ENCODE assay signal across 26 cellular contexts in the genomic region with DNA sequence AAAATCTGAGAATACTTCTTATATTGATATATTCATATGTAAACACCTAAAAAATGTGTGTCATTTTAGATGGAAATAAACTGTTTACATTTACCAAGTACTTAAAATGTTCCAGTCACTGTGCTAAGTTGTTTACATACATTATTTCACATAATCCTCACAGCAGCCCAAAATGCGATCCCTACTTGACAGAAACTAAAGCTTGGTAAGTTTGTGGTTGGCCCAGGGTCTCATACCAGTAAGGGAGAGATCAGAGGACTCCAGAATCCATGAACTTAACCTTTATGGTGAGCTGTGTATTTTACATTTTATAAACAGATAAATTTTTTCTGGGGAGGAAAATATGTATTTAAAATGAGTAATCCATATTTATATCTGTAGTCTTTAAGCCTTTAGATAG. TPM values are rescaled to one million over a fixed set of nuclear protein-coding genes. Genes with fewer than 3 reads are reported as not detected.
DNase-seq lines count a peak whose midpoint lies in the region; ATAC-seq, FAIRE-seq and TF ChIP-seq lines count a peak whose summit lies in the region.
"Had no signal": no experiment of that assay in that cellular context is flagged by ENCODE, and none has a peak within 500 bp of the region (broad histone marks: within the 10 kb centered on the region; RNA-seq: fewer than 3 reads in every experiment).

No MANE protein-coding gene starts in this region.

- peaks cover 6 to 11% (median 11%) of the 10 kb centered on the region in 3 donors for H3K36me3 Mint-ChIP-seq in immature natural killer cell

- H3K4ac ChIP-seq in IMR-90 (ENCODE audit: low read depth, low read length) (peak overlapping the region; percentile 62; the same call in 1 of the 2 replicates), H1 (replicated peaks; ENCODE audit: insufficient read length, low read depth, low read length) (no peak overlapping the region)

- peak; percentile 7 for FAIRE-seq in H1 (lab: Jason Lieb, UNC)
- FAIRE-seq: A549, D721Med, GM12878, GM19239, H54 had no signal

- H2BK15ac ChIP-seq in IMR-90 (ENCODE audit: low read depth, low read length) (no peak overlapping the region; the same call in 2 of the 3 replicates), H1 (ENCODE audit: low read length) (no peak overlapping the region)

- POLR2A ChIA-PET in IMR-90 (lab: Charles Lee; ENCODE audit: unreplicated experiment) (interaction anchor here (0.8 kb wide), 1 partner anchor 146 kb away, joined by 3 read pairs; no protein-coding TSS in a partner anchor), H1 (lab: Charles Lee; ENCODE audit: partially characterized antibody) (no interaction called here)

- TF ChIP-seq POLR2A in IMR-90 (IDR thresholded peaks at IDR 0.05; ENCODE audit: low read depth, low read length): no peak
- TF ChIP-seq POLR2A in H1 (IDR thresholded peaks at IDR 0.05; ENCODE audit: control extremely low read depth in 1 of 2, low read depth in 2 of 2, low read length in 2 of 2): no peak

- H3K56ac ChIP-seq in IMR-90 (ENCODE audit: extremely low read depth, insufficient read depth, low read length) (no peak overlapping the region), H1 (replicated peaks; ENCODE audit: insufficient read length, low read depth, low read length) (no peak overlapping the region)

- H2BK5ac ChIP-seq in IMR-90 (ENCODE audit: low read depth, low read length, poor library complexity, severe bottlenecking) (peak overlapping the region; percentile 53), H1 (ENCODE audit: low read depth, low read length) (no peak overlapping the region)

- H3K4me1 Mint-ChIP-seq in immature natural killer cell: peaks cover 4 to 6% of the 10 kb centered on the region in 2 donors
- H3K4me1 Mint-ChIP-seq: CD14-positive monocyte had no signal

- H3K18ac ChIP-seq in IMR-90 (ENCODE audit: low read depth, low read length) (peak overlapping the region; percentile 57), H1 (ENCODE audit: extremely low read depth, low read length) (no peak overlapping the region)

- H2BK20ac ChIP-seq in IMR-90 (ENCODE audit: low read depth, low read length): 0 out of 2 replicates have a peak overlapping the region, but pooled peaks have one; percentile 51
- H2BK20ac ChIP-seq in H1 (ENCODE audit: low read length): no peak overlapping the region

- no peak overlapping the region for H2AFZ ChIP-seq in IMR-90 (replicated peaks; ENCODE audit: low read length, poor library complexity)
- no peak overlapping the region for H2AFZ ChIP-seq in H1 (ENCODE audit: low read length)
- H2AFZ ChIP-seq: GM23338 had no signal

- H3K23ac ChIP-seq in IMR-90 (ENCODE audit: low read depth, low read length) (peak overlapping the region; percentile 50; the same call in 1 of the 2 replicates), H1 (ENCODE audit: insufficient read length) (no peak overlapping the region)

- no peak for TF ChIP-seq RAD21 in IMR-90 (IDR thresholded peaks at IDR 0.05; ENCODE audit: low read length)
- no peak for TF ChIP-seq RAD21 in H1 (IDR thresholded peaks at IDR 0.05 in 1 of 2, conservative IDR thresholded peaks at IDR 0.05 in 1 of 2; ENCODE audit: low read depth in 2 of 2, low read length in 2 of 2)

- H3K4me1 ChIP-seq in IMR-90 (ENCODE audit: control insufficient read depth, insufficient read depth, low read length) (peaks cover 24% of the 10 kb centered on the region), H1 (replicated peaks in 1 of 4; ENCODE audit: control insufficient read depth in 3 of 4, insufficient read depth in 4 of 4, low read length in 3 of 4) (no peaks in the 10 kb centered on the region)
- H3K4me1 ChIP-seq: A549, BE2C, HAP-1 had no signal

- no peaks in the 10 kb centered on the region; the same call in 1 of the 2 replicates for H3K23me2 ChIP-seq in H1 (ENCODE audit: low read depth, low read length)

- intact Hi-C loops in IMR-90 (cut with micrococcal nuclease): loop anchor here (10.0 kb wide), 1 partner anchor 323 kb away; no protein-coding TSS in a partner anchor

- H3K36me3 ChIP-seq in IMR-90 (ENCODE audit: control insufficient read depth, insufficient read depth, low read length): no peaks in the 10 kb centered on the region
- no peaks in the 10 kb centered on the region for H3K36me3 ChIP-seq in H1 (ENCODE audit: control insufficient read depth in 2 of 4, insufficient read depth in 4 of 4, low read length in 3 of 4)
- H3K36me3 ChIP-seq: BE2C, HAP-1 had no signal

- H3K27me3 Mint-ChIP-seq in immature natural killer cell (ENCODE audit: low read depth in 3 of 3): peaks cover 0 to 3% (median 2%) of the 10 kb centered on the region in 3 donors
- H3K27me3 Mint-ChIP-seq: CD4-positive, alpha-beta T cell; CD8-positive, alpha-beta memory T cell had no signal

- dilution Hi-C loops in IMR-90 (cut with HindIII; ENCODE audit: low sequenced_read_pairs, unreplicated experiment): no loop called here

- no peaks in the 10 kb centered on the region for H3K27me3 ChIP-seq in IMR-90 (ENCODE audit: control insufficient read depth, insufficient read depth, low read length)
- peaks cover 0 to 1% (median 0%) of the 10 kb centered on the region in 4 experiments; a peak in 1 of 7 replicates for H3K27me3 ChIP-seq in H1 (replicated peaks in 1 of 4; ENCODE audit: control insufficient read depth in 3 of 4, extremely low read depth in 1 of 4, insufficient read depth in 3 of 4, low read length in 3 of 4)
- H3K27me3 ChIP-seq: BE2C; BLaER1 treated with 17β-estradiol and CSF1 and Interleukin-3, amounts not matched to agents 10 nM and 100 nM had no signal

- no peak overlapping the region for H2BK12ac ChIP-seq in H1 (ENCODE audit: low read depth, low read length)

- no peaks in the 10 kb centered on the region for H3K9me3 Mint-ChIP-seq in immature natural killer cell
- H3K9me3 Mint-ChIP-seq: CD14-positive monocyte; CD4-positive, alpha-beta T cell; GM23338 had no signal

- H3K4me2 ChIP-seq in IMR-90 (ENCODE audit: low read depth, low read length) (no peak overlapping the region), H1 (ENCODE audit: insufficient read depth in 1 of 2, low read depth in 2 of 2, low read length in 2 of 2) (no peak overlapping the region)
- H3K4me2 ChIP-seq: A549; BLaER1 treated with 17β-estradiol and CSF1 and Interleukin-3, amounts not matched to agents 10 nM and 100 nM; GM23338 had no signal

- TF ChIP-seq CTCF in IMR-90 (conservative IDR thresholded peaks at IDR 0.05; ENCODE audit: low read depth, low read length) (no peak), H1 (IDR thresholded peaks at IDR 0.05; ENCODE audit: control extremely low read depth in 1 of 3, insufficient read depth in 1 of 3, low read depth in 1 of 3, low read length in 3 of 3) (no peak), fibroblast of villous mesenchyme (IDR thresholded peaks at IDR 0.05; ENCODE audit: insufficient read depth, low read depth, low read length) (no peak)

- H4K20me1 ChIP-seq in IMR-90 (ENCODE audit: insufficient read depth, low read length) (no peaks in the 10 kb centered on the region), H1 (replicated peaks in 1 of 2; ENCODE audit: control insufficient read depth in 1 of 2, insufficient read depth in 2 of 2, low read length in 2 of 2) (no peaks in the 10 kb centered on the region)

- no peak overlapping the region for H3K27ac Mint-ChIP-seq in immature natural killer cell
- H3K27ac Mint-ChIP-seq: CD14-positive monocyte; CD4-positive, alpha-beta T cell; GM23338 had no signal

- TF ChIP-seq EP300 in H1 (IDR thresholded peaks at IDR 0.05; ENCODE audit: borderline replicate concordance in 1 of 2, low read depth in 2 of 2, low read length in 2 of 2): no peak

- H3K27ac ChIP-seq in IMR-90 (ENCODE audit: insufficient read depth, low read length) (peak overlapping the region; percentile 83; the same call in 1 of the 2 replicates), H1 (ENCODE audit: low read depth, low read length) (no peak overlapping the region), caudate nucleus (ENCODE audit: low read depth, low read length) (no peak overlapping the region)
- H3K27ac ChIP-seq: A549; BLaER1 treated with 17β-estradiol and CSF1 and Interleukin-3, amounts not matched to agents 10 nM and 100 nM had no signal

- no peak overlapping the region for H3K9ac ChIP-seq in IMR-90 (ENCODE audit: low read depth, low read length)
- no peak overlapping the region for H3K9ac ChIP-seq in H1 (replicated peaks in 1 of 4; ENCODE audit: extremely low read depth in 1 of 4, low read depth in 3 of 4, low read length in 3 of 4)
- H3K9ac ChIP-seq: BLaER1 treated with 17β-estradiol and CSF1 and Interleukin-3, amounts not matched to agents 10 nM and 100 nM had no signal

- no peak overlapping the region for H3K4me3 Mint-ChIP-seq in immature natural killer cell
- H3K4me3 Mint-ChIP-seq: CD14-positive monocyte; CD4-positive, alpha-beta T cell; CD8-positive, alpha-beta memory T cell; GM23338 had no signal

- BruUV-seq in IMR-90 (replicated peaks; lab: Mats Ljungman, UMichigan): no TSS peak

- no peaks in the 10 kb centered on the region for H3K79me2 ChIP-seq in H1 (ENCODE audit: control insufficient read depth in 1 of 2, insufficient read depth in 2 of 2, low read length in 2 of 2)

- peak; percentile 27; the same call in 1 of the 2 replicates for ATAC-seq in IMR-90 (ENCODE audit: low read depth)
- ATAC-seq: A549, GM12878, GM23338 had no signal

- H4K91ac ChIP-seq in IMR-90 (ENCODE audit: insufficient read depth, low read depth, low read length) (no peak overlapping the region; the same call in 1 of the 2 replicates), H1 (replicated peaks; ENCODE audit: insufficient read length, low read length) (no peak overlapping the region)

- H3K9me3 ChIP-seq in IMR-90 (ENCODE audit: control insufficient read depth, insufficient read depth, low read length) (no peaks in the 10 kb centered on the region), H1 (ENCODE audit: insufficient read depth in 2 of 2, low read depth in 1 of 2, low read length in 1 of 2) (no peaks in the 10 kb centered on the region)
- H3K9me3 ChIP-seq: A549, BE2C, HAP-1 had no signal

- H2BK120ac ChIP-seq in IMR-90 (ENCODE audit: low read depth, low read length) (peak overlapping the region; percentile 65; the same call in 1 of the 2 replicates), H1 (replicated peaks; ENCODE audit: low read depth, low read length) (no peak overlapping the region)

- H3K9me1 ChIP-seq in IMR-90 (ENCODE audit: insufficient read depth, low read length): no peaks in the 10 kb centered on the region; the same call in 1 of the 2 replicates

- H2AK5ac ChIP-seq in IMR-90 (ENCODE audit: low read depth, low read length) (peak overlapping the region; percentile 64; the same call in 1 of the 2 replicates), H1 (ENCODE audit: low read depth, low read length) (no peak overlapping the region)

- H3K79me1 ChIP-seq in IMR-90 (ENCODE audit: low read depth in 1 of 2, low read length in 2 of 2) (no peaks in the 10 kb centered on the region; a peak in 1 of 4 replicates), H1 (ENCODE audit: low read depth, low read length) (no peaks in the 10 kb centered on the region)

- no peak overlapping the region for H3K4me3 ChIP-seq in IMR-90 (ENCODE audit: insufficient read depth, low read depth, low read length)
- H3K4me3 ChIP-seq in H1 (ENCODE audit: extremely low read depth in 1 of 4, insufficient read depth in 2 of 4, low read depth in 3 of 4, low read length in 4 of 4): no peak overlapping the region
- no peak overlapping the region for H3K4me3 ChIP-seq in fibroblast of villous mesenchyme (ENCODE audit: low read depth, low read length)
- H3K4me3 ChIP-seq: A549; BLaER1 treated with 17β-estradiol and CSF1 and Interleukin-3, amounts not matched to agents 10 nM and 100 nM; GM12878; GM23338; HAP-1 had no signal

- CTCF ChIA-PET in IMR-90 (lab: Yijun Ruan, JAX) (interaction anchor here (1.0 to 1.1 kb wide), 2 partner anchors 10 to 18 kb away, joined by 4 to 7 read pairs; no protein-coding TSS in a partner anchor), H1 (lab: Charles Lee; ENCODE audit: partially characterized antibody) (interaction anchor here (0.7 to 2.1 kb wide), 5 partner anchors 18 to 106 kb away, joined by 3 to 12 read pairs (median 3); no protein-coding TSS in a partner anchor)

- in situ Hi-C loops in IMR-90 (cut with MboI; ENCODE audit: low sequenced_read_pairs): loop anchor here (10.0 kb wide), 2 partner anchors 133 to 223 kb away; no protein-coding TSS in a partner anchor

- H2AK9ac ChIP-seq in IMR-90 (replicated peaks; ENCODE audit: low read depth, low read length, poor library complexity): no peak overlapping the region

- no peak for DNase-seq in IMR-90
- DNase-seq in H1 (ENCODE audit: low read depth in 1 of 2, low spot score in 2 of 2): no peak
- peak; percentile 84 for DNase-seq in fibroblast of villous mesenchyme (ENCODE audit: low read depth)
- DNase-seq in immature natural killer cell: no peak
- no peak for DNase-seq in NK-92 (lab: John Stamatoyannopoulos, UW; ENCODE audit: unreplicated experiment)
- no peak for DNase-seq in activated CD4-positive, alpha-beta T cell treated with anti-CD3 and anti-CD28 coated beads for 1 hour
- no peak for DNase-seq in caudate nucleus (lab: John Stamatoyannopoulos, UW)
- DNase-seq: 8988T; ACHN; AML-193; BE2C; CD4-positive, alpha-beta T cell; CD8-positive, alpha-beta memory T cell; DMS 273 treated with DMSO at 0.1 percent for 48 hours; DMS79; EL; GDM1 had no signal

- H4K5ac ChIP-seq in IMR-90 (ENCODE audit: low read depth, low read length) (peak overlapping the region; percentile 21; the same call in 1 of the 2 replicates), H1 (ENCODE audit: insufficient read length, low read depth, low read length) (no peak overlapping the region)

- H3K14ac ChIP-seq in IMR-90 (replicated peaks; ENCODE audit: low read depth, low read length): peak overlapping the region; percentile 78; the same call in 1 of the 2 replicates
- H3K14ac ChIP-seq in H1 (ENCODE audit: insufficient read length): no peak overlapping the region

- WGBS in IMR-90 (ENCODE audit: extremely low coverage in 2 of 2, insufficient read length in 1 of 2), 2 experiments: no CpG with 5 or more reads among the region's 1 CpG
- WGBS in H1 (ENCODE audit: extremely low coverage in 1 of 2, insufficient coverage in 1 of 2, insufficient read length in 1 of 2, insufficient replicate concordance in 2 of 2, low coverage in 1 of 2, low lambda C conversion rate in 2 of 2, missing lambda C conversion rate in 1 of 2), 2 experiments: 100% methylated on average over 1 of the region's 1 CpG; no CpG with 5 or more reads in 1 of the 2 experiments

- H4K8ac ChIP-seq in IMR-90 (ENCODE audit: low read depth in 2 of 2, low read length in 2 of 2): peak overlapping the region in 1 of 2 experiments; percentile 63; a peak in 1 of 4 replicates
- H4K8ac ChIP-seq in H1 (ENCODE audit: extremely low read depth, insufficient read depth, low read length): no peak overlapping the region

RNA-seq across cellular contexts. Expression of gene SLC25A26, which starts 51.2 kb away (rescaled TPM):
- total RNA-seq in IMR-90 (2012; rRNA removed) (12.7 and 17.5 TPM in 2 replicates), fibroblast of villous mesenchyme (14.2 and 18.1 TPM in 2 replicates)
- polyA plus RNA-seq in IMR-90 (2012; rRNA removed) (8.5 and 10.9 TPM in 2 replicates), H1 (2011; rRNA removed) (33.1 and 37.0 TPM in 2 replicates), immature natural killer cell (10 to 100 TPM; 27.1 to 52.3 (median 43.3) TPM)
- 5.6 and 13.2 TPM in 2 replicates for polyA plus RNA-seq in IMR-90 (2012; cell fraction: cytosol; rRNA removed)
- 3.1 and 7.2 TPM in 2 replicates for polyA plus RNA-seq in IMR-90 (2012; cell fraction: nucleus; rRNA removed; ENCODE audit: low replicate concordance)
- total RNA-seq in H1 (2021; fragmentation: NEBNext Ultra II Directional; extraction: Animal tissue kit (Norgen Biotek cat#: 25700)): 26.3 and 30.0 TPM in 2 replicates
- 43.3 TPM for polyA plus RNA-seq in H1 (2011; cell fraction: cytosol; rRNA removed)
- polyA plus RNA-seq in H1 (2011; cell fraction: nucleus; rRNA removed): 17.0 TPM
- 23.6 to 28.4 TPM (median 26.6 TPM) in 4 replicates for polyA plus RNA-seq in H1 (2012, experiment 1 of 2)
- polyA plus RNA-seq in H1 (2012, experiment 2 of 2): 19.8 TPM
- polyA plus RNA-seq in H1 (2013, experiment 1 of 2): 15.0 TPM
- 16.2 TPM for polyA plus RNA-seq in H1 (2013, experiment 2 of 2)
- 16.2 and 20.5 TPM in 2 replicates for polyA minus RNA-seq in H1 (2011; rRNA and poly(A)+ RNA removed)
- polyA minus RNA-seq in H1 (2011; cell fraction: cytosol; rRNA and poly(A)+ RNA removed): 7.6 TPM
- polyA minus RNA-seq in H1 (2011; cell fraction: nucleus; rRNA and poly(A)+ RNA removed): 21.8 TPM
